ENCODE assay signal across 25 cellular contexts in genomic region chr5:37604290-37604689, GRCh38.
"Had no signal": no experiment of that assay in that cellular context is flagged by ENCODE, and none has a peak within 500 bp of the region (broad histone marks: within the 10 kb centered on the region; RNA-seq: fewer than 3 reads in every experiment).

No MANE protein-coding gene starts in this region.

- H3K27ac ChIP-seq: ascending aorta, cardiac muscle cell, coronary artery, dorsolateral prefrontal cortex, heart right ventricle, neutrophil, ovary, right atrium auricular region, spleen, thoracic aorta, vagina, VCaP had no signal

- DNase-seq: activated CD4-positive, alpha-beta memory T cell treated with anti-CD3 and anti-CD28 coated beads for 36 hours; activated CD4-positive, alpha-beta T cell treated with anti-CD3 and anti-CD28 coated beads for 48 hours; activated CD8-positive, alpha-beta memory T cell treated with anti-CD3 and anti-CD28 coated beads, Interleukin-2, amount 50 U/mL, for 4 hours; activated gamma-delta T cell; activated naive CD4-positive, alpha-beta T cell treated with anti-CD3 and anti-CD28 coated beads, Interleukin-2, amount 10 ng/mL, durations not matched to agents 7 days and 5 days; activated naive CD8-positive, alpha-beta T cell treated with anti-CD3 and anti-CD28 coated beads, Interleukin-2, amount 10 ng/mL, durations not matched to agents 7 days and 5 days; activated T-cell treated with anti-CD3 and anti-CD28 coated beads, Interleukin-2, amount 50 U/mL, for 1 hour; cerebellar nuclear complex; dorsolateral prefrontal cortex; effector memory CD4-positive, alpha-beta T cell; heart right ventricle; ovary; spleen; stimulated activated CD4-positive, alpha-beta T cell treated with anti-CD3 and anti-CD28 coated beads, Interleukin-2, amount 100 ng/mL, for 48 hours; stimulated activated naive CD8-positive, alpha-beta T cell treated with anti-CD3 and anti-CD28 coated beads, Interleukin-15, Interleukin-2, amounts not matched to agents 100 U/mL and 50 U/mL, for 24 hours had no signal

- H3K27me3 ChIP-seq: ascending aorta, cardiac muscle cell, dorsolateral prefrontal cortex, heart right ventricle, neutrophil, ovary, right atrium auricular region, spleen, vagina had no signal

- H3K4me1 ChIP-seq: ascending aorta, heart right ventricle, right atrium auricular region, spleen, vagina had no signal

- ATAC-seq: activated CD4-positive, CD25-positive, alpha-beta regulatory T cell treated with anti-CD3 and anti-CD28 coated beads, Interleukin-2, amount 50 U/mL, for 24 hours; heart right ventricle; natural killer cell treated with Interleukin-12 subunit alpha and Interleukin-12 subunit beta and Interleukin-15 and Interleukin-18, amount 100 ng/mL, for 72 hours; stimulated activated naive CD8-positive, alpha-beta T cell treated with anti-CD3 and anti-CD28 coated beads, Interleukin-15, Interleukin-2, amounts not matched to agents 100 U/mL and 50 U/mL, for 24 hours had no signal

- H3K9me3 ChIP-seq: neutrophil, ovary, thoracic aorta, vagina had no signal

- H3K4me3 ChIP-seq: ascending aorta, cardiac muscle cell, coronary artery, dorsolateral prefrontal cortex, heart right ventricle, ovary, right atrium auricular region, spleen, thoracic aorta, vagina had no signal

- H3K36me3 ChIP-seq: cardiac muscle cell, neutrophil, ovary, right atrium auricular region, thoracic aorta, vagina had no signal
